ENCODE assay signal across 9 cellular contexts in genomic region chr11:35013514-35014191, GRCh38.
DNase-seq lines count a peak whose midpoint lies in the region; ATAC-seq, FAIRE-seq and TF ChIP-seq lines count a peak whose summit lies in the region.
"Had no signal": no experiment of that assay in that cellular context is flagged by ENCODE, and none has a peak within 500 bp of the region (broad histone marks: within the 10 kb centered on the region; RNA-seq: fewer than 3 reads in every experiment).

No MANE protein-coding gene starts in this region.

- TF ChIP-seq CTCF in astrocyte of the spinal cord (IDR thresholded peaks at IDR 0.05; ENCODE audit: low read depth, low read length): no peak
- no peak for TF ChIP-seq CTCF in vagina (IDR thresholded peaks at IDR 0.05)
- no peak for TF ChIP-seq CTCF in right lobe of liver (IDR thresholded peaks at IDR 0.05)

- H3K27ac ChIP-seq in vagina (peak overlapping the region; percentile 56), right lobe of liver (no peak overlapping the region), neuronal stem cell (replicated peaks; ENCODE audit: low read length) (no peak overlapping the region)

- H2BK15ac ChIP-seq in neuronal stem cell (ENCODE audit: low read length): no peak overlapping the region

- H4K8ac ChIP-seq in neuronal stem cell (ENCODE audit: low read depth, low read length): no peak overlapping the region

- no peak overlapping the region for H4K91ac ChIP-seq in neuronal stem cell (ENCODE audit: low read depth, low read length, poor library complexity)

- H2BK12ac ChIP-seq in neuronal stem cell (ENCODE audit: low read length): no peak overlapping the region

- no peak overlapping the region for H3K4ac ChIP-seq in neuronal stem cell (ENCODE audit: low read length)

- H3K27me3 ChIP-seq in vagina: no peaks in the 10 kb centered on the region
- H3K27me3 ChIP-seq in right lobe of liver: no peaks in the 10 kb centered on the region
- no peaks in the 10 kb centered on the region for H3K27me3 ChIP-seq in neuronal stem cell (ENCODE audit: control insufficient read depth in 3 of 3, insufficient read depth in 3 of 3, low read depth in 1 of 3, low read length in 3 of 3)

- H2AK5ac ChIP-seq in neuronal stem cell (ENCODE audit: low read depth, low read length): no peak overlapping the region

- H3K23ac ChIP-seq in neuronal stem cell (ENCODE audit: low read depth, low read length, poor library complexity): no peak overlapping the region

- H3K14ac ChIP-seq in neuronal stem cell (ENCODE audit: low read length): no peak overlapping the region

- intact Hi-C loops in vagina (cut with DNase I): no loop called here
- intact Hi-C loops in right lobe of liver (cut with DNase I): no loop called here

- in situ Hi-C loops in astrocyte of the spinal cord (cut with HindIII; ENCODE audit: low sequenced_read_pairs): no loop called here

- peak; percentile 48 for DNase-seq in stimulated activated CD4-positive, alpha-beta T cell treated with anti-CD3 and anti-CD28 coated beads, Interleukin-4, amount 100 ng/mL, for 24 hours
- no peak for DNase-seq in stimulated activated CD4-positive, alpha-beta T cell treated with anti-CD3 and anti-CD28 coated beads, Interleukin-4, amount 100 ng/mL, for 1 hour
- DNase-seq in astrocyte of the spinal cord (ENCODE audit: low read depth, low spot score): peak; percentile 59
- DNase-seq in vagina (ENCODE audit: extremely low spot score in 2 of 2): no peak
- no peak for DNase-seq in HTR-8/SVneo (ENCODE audit: insufficient read length, low spot score)
- no peak for DNase-seq in right lobe of liver
- no peak for DNase-seq in neuronal stem cell (ENCODE audit: low spot score)
- DNase-seq: hypothalamus had no signal

- H3K4me3 ChIP-seq in astrocyte of the spinal cord (ENCODE audit: low read depth, low read length) (no peak overlapping the region), vagina (no peak overlapping the region), right lobe of liver (no peak overlapping the region), neuronal stem cell (ENCODE audit: low read length in 2 of 2) (no peak overlapping the region)

- no peak overlapping the region for H3K4me2 ChIP-seq in neuronal stem cell (ENCODE audit: insufficient read depth, low read length, poor library complexity, severe bottlenecking)

- no peak for TF ChIP-seq POLR2A in vagina (IDR thresholded peaks at IDR 0.05)
- no peak for TF ChIP-seq POLR2A in right lobe of liver (IDR thresholded peaks at IDR 0.05)

- H3K9me3 ChIP-seq in vagina (no peaks in the 10 kb centered on the region), right lobe of liver (no peaks in the 10 kb centered on the region), neuronal stem cell (replicated peaks in 1 of 2; ENCODE audit: control insufficient read depth in 2 of 2, insufficient read depth in 1 of 2, low read depth in 1 of 2, low read length in 2 of 2) (no peaks in the 10 kb centered on the region)

- H2BK120ac ChIP-seq in neuronal stem cell (ENCODE audit: low read depth, low read length): no peak overlapping the region

- peak; percentile 42 for ATAC-seq in HG03521 (IDR thresholded peaks at IDR 0.05; ENCODE audit: unreplicated experiment)
- no peak for ATAC-seq in right lobe of liver

- H3K4me1 ChIP-seq in vagina: peaks cover 48% of the 10 kb centered on the region
- no peaks in the 10 kb centered on the region for H3K4me1 ChIP-seq in right lobe of liver
- peaks cover 0 to 6% of the 10 kb centered on the region in 2 donors for H3K4me1 ChIP-seq in neuronal stem cell (ENCODE audit: control insufficient read depth in 2 of 2, insufficient read depth in 1 of 2, low read depth in 1 of 2, low read length in 2 of 2)

- no peak for FAIRE-seq in HTR-8/SVneo (lab: Jason Lieb, UNC)

- H2BK5ac ChIP-seq in neuronal stem cell (ENCODE audit: low read length): no peak overlapping the region

- no peaks in the 10 kb centered on the region for H3K36me3 ChIP-seq in vagina
- no peaks in the 10 kb centered on the region for H3K36me3 ChIP-seq in right lobe of liver
- H3K36me3 ChIP-seq in neuronal stem cell (replicated peaks in 1 of 2; ENCODE audit: control insufficient read depth in 2 of 2, insufficient read depth in 2 of 2, low read length in 2 of 2): no peaks in the 10 kb centered on the region

- H2AFZ ChIP-seq in neuronal stem cell (ENCODE audit: low read length): no peak overlapping the region

- H3K79me1 ChIP-seq in neuronal stem cell (ENCODE audit: low read depth, low read length): no peaks in the 10 kb centered on the region

- WGBS in right lobe of liver (ENCODE audit: insufficient coverage, low coverage, low lambda C conversion rate, missing lambda C conversion rate): 52% methylated on average over 3 of the region's 3 CpGs
- WGBS in neuronal stem cell (ENCODE audit: extremely low coverage in 2 of 2, insufficient read length in 2 of 2, insufficient replicate concordance in 1 of 2), 2 donors: no CpG with 5 or more reads among the region's 3 CpGs

- H3K18ac ChIP-seq in neuronal stem cell (ENCODE audit: low read length): no peak overlapping the region

- H3K9ac ChIP-seq in neuronal stem cell (ENCODE audit: low read depth, low read length, poor library complexity): no peak overlapping the region

Comparison
In these comparisons a context has a peak if more than half of its experiments do, and no peak if none do; other contexts are left out.
1. DNase-seq: peak in stimulated activated CD4-positive, alpha-beta T cell treated with anti-CD3 and anti-CD28 coated beads, Interleukin-4, amount 100 ng/mL, for 24 hours (single experiment) and astrocyte of the spinal cord (single experiment); none in stimulated activated CD4-positive, alpha-beta T cell treated with anti-CD3 and anti-CD28 coated beads, Interleukin-4, amount 100 ng/mL, for 1 hour (single experiment), vagina (0 of 2), HTR-8/SVneo (single experiment), right lobe of liver (0 of 3) and neuronal stem cell (single experiment).